Comparison of ENCODE assay signal across 27 cellular contexts in the genomic region with DNA sequence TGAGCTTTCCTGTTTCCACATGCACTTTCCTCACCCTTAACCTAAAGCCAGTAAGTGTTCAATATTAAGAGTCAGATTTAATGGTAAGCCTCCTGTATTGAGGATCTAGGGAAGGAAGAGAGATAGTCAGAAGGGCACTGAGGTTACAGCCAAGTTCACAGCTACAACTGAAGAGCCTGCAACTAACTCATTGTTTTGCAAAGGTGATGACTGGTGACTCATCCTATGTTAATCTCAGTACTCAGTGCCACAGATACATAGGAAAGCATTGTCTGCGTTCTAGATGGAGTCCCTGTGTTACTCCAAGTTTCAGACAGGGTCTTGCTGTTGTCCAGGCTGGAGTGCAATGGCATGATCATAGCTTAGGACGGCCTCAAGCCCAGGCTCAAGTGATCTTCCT.
"Had no signal": no experiment of that assay in that cellular context is flagged by ENCODE, and none has a peak within 500 bp of the region (broad histone marks: within the 10 kb centered on the region; RNA-seq: fewer than 3 reads in every experiment).

No MANE protein-coding gene starts in this region.

- DNase-seq: activated CD4-positive, alpha-beta T cell treated with anti-CD3 and anti-CD28 coated beads, Interleukin-2, amount 10 ng/mL, durations not matched to agents 7 days and 5 days; activated CD4-positive, CD25-positive, alpha-beta regulatory T cell treated with anti-CD3 and anti-CD28 coated beads, Interleukin-2, amount 50 U/mL, for 72 hours; activated CD8-positive, alpha-beta T cell treated with anti-CD3 and anti-CD28 coated beads for 36 hours; activated T-cell treated with anti-CD3 and anti-CD28 coated beads, Interleukin-2, amount 50 U/mL, for 24 hours; aorta; central memory CD4-positive, alpha-beta T cell; effector memory CD4-positive, alpha-beta T cell; glutamatergic neuron; hippocampal formation; immature natural killer cell; kidney glomerular epithelial cell; left lung; naive thymus-derived CD4-positive, alpha-beta T cell; posterior cingulate gyrus; right lobe of liver; stimulated activated naive CD4-positive, alpha-beta T cell; testis; upper lobe of left lung had no signal

- H3K27ac ChIP-seq: esophagus muscularis mucosa, left lung, neural progenitor cell, right lobe of liver, skin epidermis, testis, upper lobe of left lung had no signal

- FAIRE-seq: colon, endothelial cell of umbilical vein, frontal cortex had no signal

- H3K4me3 ChIP-seq: esophagus muscularis mucosa, left lung, lung, neural progenitor cell, right lobe of liver, skin epidermis, testis, upper lobe of left lung had no signal

- H3K27me3 ChIP-seq: esophagus muscularis mucosa, left lung, right lobe of liver, testis, upper lobe of left lung had no signal

- H3K9ac ChIP-seq: neural progenitor cell had no signal

- H3K9me3 ChIP-seq: esophagus muscularis mucosa, left lung, right lobe of liver, testis, upper lobe of left lung had no signal

- ATAC-seq: activated CD8-positive, alpha-beta T cell treated with anti-CD3 and anti-CD28 coated beads for 36 hours; activated naive CD4-positive, alpha-beta T cell treated with anti-CD3 and anti-CD28 coated beads, Interleukin-2, amount 50 U/mL, for 72 hours; activated T-helper 17 cell treated with anti-CD3 and anti-CD28 coated beads, Interleukin-2, amount 50 U/mL, for 72 hours; left lung; naive thymus-derived CD4-positive, alpha-beta T cell; right lobe of liver had no signal

- H3K36me3 ChIP-seq: esophagus muscularis mucosa, left lung, neural progenitor cell, right lobe of liver, upper lobe of left lung had no signal

- H3K4me1 ChIP-seq: esophagus muscularis mucosa, left lung, neural progenitor cell, right lobe of liver, testis, upper lobe of left lung had no signal

- H3K4me2 ChIP-seq: neural progenitor cell had no signal
